ENCODE assay signal across 8 cellular contexts in genomic region chr17:67992541-67993152, GRCh38. TPM values are rescaled to one million over a fixed set of nuclear protein-coding genes. Genes with fewer than 3 reads are reported as not detected.
A peak's percentile ranks its signal among the peaks of the same experiment; 100 is the strongest.
DNase-seq lines count a peak whose midpoint lies in the region; ATAC-seq and TF ChIP-seq lines count a peak whose summit lies in the region.

No MANE protein-coding gene starts in this region.

- intact Hi-C loops in left ventricle myocardium inferior (cut with micrococcal nuclease): no loop called here
- intact Hi-C loops in left cardiac atrium (cut with DNase I): no loop called here

- TF ChIP-seq CTCF in left ventricle myocardium inferior (IDR thresholded peaks at IDR 0.05; ENCODE audit: borderline replicate concordance): no peak
- TF ChIP-seq CTCF in fibroblast of mammary gland (conservative IDR thresholded peaks at IDR 0.05; ENCODE audit: control insufficient read depth, insufficient read depth, low read depth, low read length): no peak
- no peak for TF ChIP-seq CTCF in progenitor cell of endocrine pancreas (IDR thresholded peaks at IDR 0.05; ENCODE audit: unreplicated experiment)

- peak overlapping the region; percentile 99 for H3K27ac ChIP-seq in left ventricle myocardium inferior (replicated peaks)

- H3K4me3 ChIP-seq in left ventricle myocardium inferior (peak overlapping the region; percentile 87), fibroblast of mammary gland (ENCODE audit: control insufficient read depth, low read depth, low read length) (peak overlapping the region; percentile 64)

- H3K4me3 Mint-ChIP-seq in T-helper 17 cell (peak overlapping the region; percentile 94), progenitor cell of endocrine pancreas (ENCODE audit: low read depth) (peak overlapping the region; percentile 97)

- ATAC-seq in left cardiac atrium (no peak), T-helper 17 cell (peak; percentile 32), HG03520 (IDR thresholded peaks at IDR 0.05; ENCODE audit: unreplicated experiment) (no peak)

- H3K9me3 ChIP-seq in left ventricle myocardium inferior (replicated peaks) (no peaks in the 10 kb centered on the region), T-helper 17 cell (ENCODE audit: control insufficient read depth, low read length, poor library complexity, severe bottlenecking) (no peaks in the 10 kb centered on the region)

- H3K27me3 Mint-ChIP-seq in T-helper 17 cell (peaks cover 14% of the 10 kb centered on the region), progenitor cell of endocrine pancreas (peaks cover 13% of the 10 kb centered on the region)

- H3K4me1 ChIP-seq in left ventricle myocardium inferior: peaks cover 42% of the 10 kb centered on the region

- H3K9me3 Mint-ChIP-seq in progenitor cell of endocrine pancreas (ENCODE audit: low read depth): no peaks in the 10 kb centered on the region

- H3K4me1 Mint-ChIP-seq in T-helper 17 cell (peaks cover 30% of the 10 kb centered on the region), progenitor cell of endocrine pancreas (ENCODE audit: low read depth) (peaks cover 17% of the 10 kb centered on the region)

- DNase-seq in left ventricle myocardium inferior (no peak), left cardiac atrium (no peak), T-helper 17 cell (no peak), fibroblast of mammary gland (ENCODE audit: low read depth) (peak; percentile 55), progenitor cell of endocrine pancreas (ENCODE audit: low spot score, unreplicated experiment) (no peak), germinal center (ENCODE audit: low spot score) (no peak), HuH-7 (ENCODE audit: low spot score) (no peak)

- no peaks in the 10 kb centered on the region for H3K27me3 ChIP-seq in left ventricle myocardium inferior (ENCODE audit: low read depth)

- H3K36me3 ChIP-seq in left ventricle myocardium inferior: peaks cover 5% of the 10 kb centered on the region

- H3K36me3 Mint-ChIP-seq in T-helper 17 cell (ENCODE audit: low read depth): peaks cover 3% of the 10 kb centered on the region
- no peaks in the 10 kb centered on the region for H3K36me3 Mint-ChIP-seq in progenitor cell of endocrine pancreas (ENCODE audit: insufficient read depth)

- peak overlapping the region; percentile 59 for H3K27ac Mint-ChIP-seq in T-helper 17 cell
- H3K27ac Mint-ChIP-seq in progenitor cell of endocrine pancreas: peak overlapping the region; percentile 97

RNA-seq across cellular contexts. Expression of gene C17orf58, which starts 3.6 kb away (rescaled TPM):
- total RNA-seq in left ventricle myocardium inferior: 6.6 TPM
- total RNA-seq in left cardiac atrium: 10 to 100 TPM in 1 of 2 donors, 1 to 10 TPM in 1; 8.2 to 14.2 TPM
- total RNA-seq in T-helper 17 cell: under 1 TPM; 0.37 to 0.55 TPM
- total RNA-seq in progenitor cell of endocrine pancreas: 10.9 and 12.9 TPM in 2 replicates

RNA-seq across cellular contexts. Expression of gene KPNA2, which starts 42.9 kb away (rescaled TPM):
- 19.2 TPM for total RNA-seq in left ventricle myocardium inferior
- 10 to 100 TPM; 21.8 to 40.2 TPM for total RNA-seq in left cardiac atrium
- total RNA-seq in T-helper 17 cell: 10 to 100 TPM; 65.2 to 83.6 TPM
- total RNA-seq in progenitor cell of endocrine pancreas: 132 and 140 TPM in 2 replicates
